Comparison of ENCODE assay signal across 8 cellular contexts in genomic region chr21:39388811-39389155, GRCh38. TPM values are rescaled to one million over a fixed set of nuclear protein-coding genes. Genes with fewer than 3 reads are reported as not detected.
A peak's percentile ranks its signal among the peaks of the same experiment; 100 is the strongest.
DNase-seq lines count a peak whose midpoint lies in the region; ATAC-seq and TF ChIP-seq lines count a peak whose summit lies in the region.

No MANE protein-coding gene starts in this region.

- no peak for DNase-seq in AG04449 (ENCODE audit: low read depth, low spot score)
- DNase-seq in lower lobe of right lung = no peak
- no peak for DNase-seq in activated gamma-delta T cell treated with Interleukin-2 at 50 U/mL for 16 hours
- no peak for DNase-seq in NK-92 (lab: John Stamatoyannopoulos, UW; ENCODE audit: unreplicated experiment)
- no peak for DNase-seq in foreskin melanocyte
- DNase-seq in putamen (ENCODE audit: low spot score) = no peak

- intact Hi-C loops in lower lobe of right lung (cut with DNase I) = no loop called here

- TF ChIP-seq CTCF in AG04449 (IDR thresholded peaks at IDR 0.05; ENCODE audit: insufficient read depth, low read length, missing control alignments) (no peak), VCaP (conservative IDR thresholded peaks at IDR 0.05) (no peak; the same call in 1 of the 2 replicates), lower lobe of right lung (IDR thresholded peaks at IDR 0.05) (no peak)

- POLR2A ChIA-PET in AG04449 (lab: Yijun Ruan, JAX) = no interaction called here

- H3K27ac ChIP-seq in VCaP = peak overlapping the region; percentile 28; the same call in 1 of the 2 replicates
- H3K27ac ChIP-seq in lower lobe of right lung = no peak overlapping the region

- ATAC-seq in GM21390 (IDR thresholded peaks at IDR 0.05; ENCODE audit: unreplicated experiment) (peak; percentile 14), lower lobe of right lung (no peak)

- H3K27me3 ChIP-seq in lower lobe of right lung (ENCODE audit: low read depth) = no peaks in the 10 kb centered on the region

- H3K4me3 ChIP-seq in AG04449 (ENCODE audit: low read depth, low read length) (peak overlapping the region; percentile 61), lower lobe of right lung (peak overlapping the region; percentile 54)

- CTCF ChIA-PET in AG04449 (lab: Yijun Ruan, JAX) = interaction anchor here (1.3 to 3.2 kb wide), 3 partner anchors 10 to 15 kb away, joined by 3 to 22 read pairs (median 5); no protein-coding TSS in a partner anchor

- peaks cover 23% of the 10 kb centered on the region for H3K36me3 ChIP-seq in lower lobe of right lung

- H3K4me1 ChIP-seq in lower lobe of right lung = peaks cover 36% of the 10 kb centered on the region

- H3K9me3 ChIP-seq in lower lobe of right lung = no peaks in the 10 kb centered on the region

RNA-seq across cellular contexts. Expression of gene HMGN1, which starts 39.9 kb away (rescaled TPM):
- 139 TPM for total RNA-seq in lower lobe of right lung

RNA-seq across cellular contexts. Expression of gene LCA5L, which starts 56.8 kb away (rescaled TPM):
- total RNA-seq in lower lobe of right lung = 3.0 TPM
